ENCODE assay signal across 21 cellular contexts in the genomic region with DNA sequence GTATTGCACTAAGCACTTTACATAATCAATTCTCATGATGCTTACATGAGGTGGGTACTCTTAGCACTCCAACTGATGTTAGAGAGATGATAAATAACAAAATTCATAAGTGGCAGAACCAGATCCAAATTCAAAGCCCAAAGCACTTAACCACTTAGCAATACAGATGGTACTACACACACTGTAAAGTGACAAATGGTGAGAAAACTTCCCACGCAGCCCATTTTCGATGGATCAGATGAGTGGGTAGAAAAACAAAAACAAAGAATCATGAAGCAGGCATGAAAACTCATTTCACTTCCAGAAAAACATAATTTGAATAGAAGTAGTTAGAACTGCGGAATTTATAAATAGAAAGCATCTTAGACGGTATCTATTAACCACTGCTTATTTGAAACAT.
"Had no signal": no experiment of that assay in that cellular context is flagged by ENCODE, and none has a peak within 500 bp of the region (broad histone marks: within the 10 kb centered on the region; RNA-seq: fewer than 3 reads in every experiment).

No MANE protein-coding gene starts in this region.

- H3K36me3 Mint-ChIP-seq: activated naive CD4-positive, alpha-beta T cell treated with anti-CD3 and anti-CD28 coated beads, Interleukin-2, amount 10 ng/mL, durations not matched to agents 7 days and 5 days; memory B cell had no signal

- H3K27me3 Mint-ChIP-seq: activated CD4-positive, alpha-beta T cell treated with anti-CD3 and anti-CD28 coated beads, Interleukin-2, amount 10 ng/mL, durations not matched to agents 7 days and 5 days; activated naive CD4-positive, alpha-beta T cell treated with anti-CD3 and anti-CD28 coated beads, Interleukin-2, amount 10 ng/mL, durations not matched to agents 7 days and 5 days; memory B cell; stimulated activated naive CD8-positive, alpha-beta T cell treated with anti-CD3 and anti-CD28 coated beads, Interleukin-15, amount 100 ng/mL, for 72 hours had no signal

- H3K4me3 Mint-ChIP-seq: activated CD4-positive, alpha-beta T cell treated with anti-CD3 and anti-CD28 coated beads, Interleukin-2, amount 10 ng/mL, durations not matched to agents 7 days and 5 days; activated naive CD4-positive, alpha-beta T cell treated with anti-CD3 and anti-CD28 coated beads, Interleukin-2, amount 10 ng/mL, durations not matched to agents 7 days and 5 days; memory B cell; nephron; stimulated activated effector memory CD8-positive, alpha-beta T cell treated with anti-CD3 and anti-CD28 coated beads, Interleukin-12 subunit alpha, Interleukin-12 subunit beta, amount 100 ng/mL, for 72 hours; stimulated activated naive CD8-positive, alpha-beta T cell treated with anti-CD3 and anti-CD28 coated beads, Interleukin-15, amount 100 ng/mL, for 72 hours had no signal

- H3K36me3 ChIP-seq: esophagus muscularis mucosa, neutrophil, suprapubic skin, transverse colon, WERI-Rb-1 had no signal

- H3K4me3 ChIP-seq: esophagus muscularis mucosa, skin epidermis, suprapubic skin, transverse colon had no signal

- H3K27me3 ChIP-seq: esophagus muscularis mucosa, neutrophil, suprapubic skin, transverse colon had no signal

- H3K4me1 Mint-ChIP-seq: stimulated activated effector memory CD8-positive, alpha-beta T cell treated with anti-CD3 and anti-CD28 coated beads, Interleukin-12 subunit alpha, Interleukin-12 subunit beta, amount 100 ng/mL, for 72 hours had no signal

- DNase-seq: activated CD4-positive, alpha-beta T cell treated with anti-CD3 and anti-CD28 coated beads, Interleukin-2, amount 10 ng/mL, durations not matched to agents 7 days and 5 days; activated CD4-positive, CD25-positive, alpha-beta regulatory T cell treated with anti-CD3 and anti-CD28 coated beads, Interleukin-2, amount 50 U/mL, for 72 hours; activated naive CD4-positive, alpha-beta T cell treated with anti-CD3 and anti-CD28 coated beads, Interleukin-2, amount 10 ng/mL, durations not matched to agents 7 days and 5 days; activated T-cell treated with anti-CD3 and anti-CD28 coated beads, Interleukin-2, amount 50 U/mL, for 1 hour; glutamatergic neuron; hippocampal formation; kidney glomerular epithelial cell; right cardiac atrium; stimulated activated CD4-positive, alpha-beta T cell treated with anti-CD3 and anti-CD28 coated beads, Interleukin-2, amount 100 ng/mL, for 24 hours; stimulated activated naive CD8-positive, alpha-beta T cell treated with anti-CD3 and anti-CD28 coated beads, Interleukin-15, amount 100 ng/mL, for 72 hours; T-helper 1 cell; transverse colon; WERI-Rb-1 had no signal

- H3K9me3 ChIP-seq: esophagus muscularis mucosa, neutrophil, suprapubic skin, transverse colon had no signal

- H3K9me3 Mint-ChIP-seq: activated CD4-positive, alpha-beta T cell treated with anti-CD3 and anti-CD28 coated beads, Interleukin-2, amount 10 ng/mL, durations not matched to agents 7 days and 5 days; activated naive CD4-positive, alpha-beta T cell treated with anti-CD3 and anti-CD28 coated beads, Interleukin-2, amount 10 ng/mL, durations not matched to agents 7 days and 5 days; memory B cell; nephron; stimulated activated effector memory CD8-positive, alpha-beta T cell treated with anti-CD3 and anti-CD28 coated beads, Interleukin-12 subunit alpha, Interleukin-12 subunit beta, amount 100 ng/mL, for 72 hours; stimulated activated naive CD8-positive, alpha-beta T cell treated with anti-CD3 and anti-CD28 coated beads, Interleukin-15, amount 100 ng/mL, for 72 hours had no signal

- H3K27ac Mint-ChIP-seq: activated CD4-positive, alpha-beta T cell treated with anti-CD3 and anti-CD28 coated beads, Interleukin-2, amount 10 ng/mL, durations not matched to agents 7 days and 5 days; activated naive CD4-positive, alpha-beta T cell treated with anti-CD3 and anti-CD28 coated beads, Interleukin-2, amount 10 ng/mL, durations not matched to agents 7 days and 5 days; memory B cell; nephron; stimulated activated effector memory CD8-positive, alpha-beta T cell treated with anti-CD3 and anti-CD28 coated beads, Interleukin-12 subunit alpha, Interleukin-12 subunit beta, amount 100 ng/mL, for 72 hours had no signal

- H3K27ac ChIP-seq: esophagus muscularis mucosa, parathyroid adenoma, suprapubic skin, WERI-Rb-1 had no signal
